15 cellular contexts compared by ENCODE assay signal in genomic region chr16:10923650-10924214, GRCh38. TPM values are rescaled to one million over a fixed set of nuclear protein-coding genes. Genes with fewer than 3 reads are reported as not detected.
DNase-seq lines count a peak whose midpoint lies in the region; ATAC-seq and TF ChIP-seq lines count a peak whose summit lies in the region.
"Had no signal": no experiment of that assay in that cellular context is flagged by ENCODE, and none has a peak within 500 bp of the region (broad histone marks: within the 10 kb centered on the region; RNA-seq: fewer than 3 reads in every experiment).

No MANE protein-coding gene starts in this region.

- no peaks in the 10 kb centered on the region for H3K9me3 ChIP-seq in ovary
- no peaks in the 10 kb centered on the region for H3K9me3 ChIP-seq in transverse colon
- H3K9me3 ChIP-seq: colonic mucosa had no signal

- no peaks in the 10 kb centered on the region for H3K9me3 Mint-ChIP-seq in activated B cell treated with CpG ODN at 0.5 μM for 24 hours
- no peaks in the 10 kb centered on the region for H3K9me3 Mint-ChIP-seq in stimulated activated naive CD8-positive, alpha-beta T cell treated with anti-CD3 and anti-CD28 coated beads, Interleukin-15, amount 100 ng/mL, for 72 hours
- H3K9me3 Mint-ChIP-seq: activated naive CD4-positive, alpha-beta T cell treated with anti-CD3 and anti-CD28 coated beads, Interleukin-2, amount 10 ng/mL, durations not matched to agents 7 days and 5 days had no signal

- peaks cover 36% of the 10 kb centered on the region for H3K4me1 Mint-ChIP-seq in activated B cell treated with CpG ODN at 0.5 μM for 24 hours
- peaks cover 2% of the 10 kb centered on the region for H3K4me1 Mint-ChIP-seq in stimulated activated naive CD8-positive, alpha-beta T cell treated with anti-CD3 and anti-CD28 coated beads, Interleukin-15, amount 100 ng/mL, for 72 hours

- intact Hi-C loops in activated B cell treated with CpG ODN at 0.5 μM for 24 hours (cut with micrococcal nuclease) (no loop called here), Right ventricle myocardium superior (cut with DNase I) (loop anchor here (2.0 to 5.0 kb wide), 2 partner anchors 181 to 406 kb away; partner anchors contain the start of gene NUBP1), ovary (cut with DNase I) (loop anchor here in 3 of 4 donors (10.0 kb wide), 2 partner anchors 159 to 409 kb away; no protein-coding TSS in a partner anchor), transverse colon (cut with DNase I; ENCODE audit: low total_unique reads) (loop anchor here (10.0 kb wide), 1 partner anchor 99 kb away; no protein-coding TSS in a partner anchor)

- 42 to 68% (median 47%) methylated on average over 14 of the region's 14 CpGs for WGBS in ovary, 3 donors
- 49 to 100% methylated on average over 1 to 14 of the region's 14 CpGs for WGBS in transverse colon (ENCODE audit: low coverage in 1 of 2), 2 donors

- H3K36me3 ChIP-seq in ovary (no peaks in the 10 kb centered on the region), transverse colon (peaks cover 0 to 21% (median 0%) of the 10 kb centered on the region in 4 donors)
- H3K36me3 ChIP-seq: colonic mucosa had no signal

- H3K27ac ChIP-seq in ovary: no peak overlapping the region
- H3K27ac ChIP-seq in transverse colon: peak overlapping the region in 2 of 4 donors; percentile 27 to 52
- H3K27ac ChIP-seq: colonic mucosa had no signal

- H3K27me3 ChIP-seq in ovary (no peaks in the 10 kb centered on the region), transverse colon (no peaks in the 10 kb centered on the region)
- H3K27me3 ChIP-seq: colonic mucosa had no signal

- CTCF ChIA-PET in activated B cell treated with CpG ODN at 0.5 μM for 24 hours (lab: Charles Lee): no interaction called here

- in situ Hi-C loops in transverse colon (cut with MboI; ENCODE audit: low pct_ligation_motif_present in 1 of 4, low pct_unique_long_range_greater_than_20kb in 1 of 4, low sequenced_read_pairs in 3 of 4): loop anchor here in 3 of 4 donors (10.0 to 25.0 kb wide), 4 partner anchors 161 to 411 kb away; partner anchors contain the start of gene NUBP1 (in 1 of the 3)

- POLR2A ChIA-PET in activated B cell treated with CpG ODN at 0.5 μM for 24 hours (lab: Charles Lee): interaction anchor here (1.0 to 2.4 kb wide), 5 partner anchors 9 to 180 kb away, joined by 3 to 8 read pairs (median 5); partner anchors contain the start of gene NUBP1

- ATAC-seq in activated B cell treated with CpG ODN at 0.5 μM for 24 hours (ENCODE audit: low read depth) (no peak), Right ventricle myocardium superior (ENCODE audit: poor library complexity) (peak; percentile 76)
- ATAC-seq in stimulated activated naive CD8-positive, alpha-beta T cell treated with anti-CD3 and anti-CD28 coated beads, Interleukin-15, amount 100 ng/mL, for 72 hours: no peak
- ATAC-seq: PC-3 had no signal

- TF ChIP-seq POLR2A in ovary (IDR thresholded peaks at IDR 0.05) (no peak), transverse colon (IDR thresholded peaks at IDR 0.05) (no peak)

- H3K4me1 ChIP-seq in ovary (ENCODE audit: insufficient read depth) (peaks cover 6% of the 10 kb centered on the region), transverse colon (peaks cover 0 to 11% (median 2%) of the 10 kb centered on the region in 4 donors)
- H3K4me1 ChIP-seq: colonic mucosa had no signal

- DNase-seq in activated B cell treated with CpG ODN at 0.5 μM for 24 hours (no peak), Right ventricle myocardium superior (peak; percentile 91), ovary (peak; percentile 41 to 68 (median 64)), transverse colon (peak; percentile 48), SHP77 treated with DMSO at 0.1 percent for 48 hours (lab: John Stamatoyannopoulos, UW) (no peak)
- DNase-seq in activated naive CD4-positive, alpha-beta T cell treated with Interleukin-2 at 50 U/mL for 16 hours: no peak
- DNase-seq in stimulated activated naive CD8-positive, alpha-beta T cell treated with anti-CD3 and anti-CD28 coated beads, Interleukin-15, amount 100 ng/mL, for 72 hours: no peak
- DNase-seq: activated CD8-positive, alpha-beta memory T cell treated with anti-CD3 and anti-CD28 coated beads for 24 hours; activated naive CD4-positive, alpha-beta T cell treated with anti-CD3 and anti-CD28 coated beads, Interleukin-2, amount 10 ng/mL, durations not matched to agents 7 days and 5 days; colonic mucosa; Kasumi-1; kidney; PC-3; stimulated activated CD4-positive, alpha-beta T cell treated with anti-CD3 and anti-CD28 coated beads, Interleukin-2, amount 100 ng/mL, for 24 hours; stimulated activated naive CD4-positive, alpha-beta T cell treated with Interleukin-2 at 50 U/mL for 16 hours had no signal

- TF ChIP-seq EP300 in ovary (IDR thresholded peaks at IDR 0.05): no peak
- TF ChIP-seq EP300 in transverse colon (IDR thresholded peaks at IDR 0.05; ENCODE audit: low read depth): no peak

- H3K27ac Mint-ChIP-seq in activated B cell treated with CpG ODN at 0.5 μM for 24 hours: peak overlapping the region; percentile 21
- H3K27ac Mint-ChIP-seq in stimulated activated naive CD8-positive, alpha-beta T cell treated with anti-CD3 and anti-CD28 coated beads, Interleukin-15, amount 100 ng/mL, for 72 hours: peak overlapping the region in 1 of 2 donors; percentile 69
- H3K27ac Mint-ChIP-seq: activated naive CD4-positive, alpha-beta T cell treated with anti-CD3 and anti-CD28 coated beads, Interleukin-2, amount 10 ng/mL, durations not matched to agents 7 days and 5 days had no signal

- TF ChIP-seq CTCF in activated B cell treated with CpG ODN at 0.5 μM for 24 hours (IDR thresholded peaks at IDR 0.05): no peak
- no peak for TF ChIP-seq CTCF in ovary (IDR thresholded peaks at IDR 0.05)
- no peak for TF ChIP-seq CTCF in transverse colon (IDR thresholded peaks at IDR 0.05)

- H3K36me3 Mint-ChIP-seq in activated B cell treated with CpG ODN at 0.5 μM for 24 hours (ENCODE audit: low read depth): peaks cover 84% of the 10 kb centered on the region

- H3K4me3 ChIP-seq in ovary: no peak overlapping the region
- no peak overlapping the region for H3K4me3 ChIP-seq in transverse colon
- H3K4me3 ChIP-seq: colonic mucosa had no signal

- no peak overlapping the region for H3K4me3 Mint-ChIP-seq in activated B cell treated with CpG ODN at 0.5 μM for 24 hours
- no peak overlapping the region for H3K4me3 Mint-ChIP-seq in stimulated activated naive CD8-positive, alpha-beta T cell treated with anti-CD3 and anti-CD28 coated beads, Interleukin-15, amount 100 ng/mL, for 72 hours
- H3K4me3 Mint-ChIP-seq: activated naive CD4-positive, alpha-beta T cell treated with anti-CD3 and anti-CD28 coated beads, Interleukin-2, amount 10 ng/mL, durations not matched to agents 7 days and 5 days had no signal

- H3K27me3 Mint-ChIP-seq in activated B cell treated with CpG ODN at 0.5 μM for 24 hours: no peaks in the 10 kb centered on the region
- no peaks in the 10 kb centered on the region for H3K27me3 Mint-ChIP-seq in stimulated activated naive CD8-positive, alpha-beta T cell treated with anti-CD3 and anti-CD28 coated beads, Interleukin-15, amount 100 ng/mL, for 72 hours
- H3K27me3 Mint-ChIP-seq: activated naive CD4-positive, alpha-beta T cell treated with anti-CD3 and anti-CD28 coated beads, Interleukin-2, amount 10 ng/mL, durations not matched to agents 7 days and 5 days had no signal

RNA-seq across cellular contexts. Expression of gene DEXI, which starts 18.5 kb away (rescaled TPM):
- 18.0 and 19.8 TPM in 2 replicates for total RNA-seq in activated B cell treated with CpG ODN at 0.5 μM for 24 hours
- total RNA-seq in Right ventricle myocardium superior: 112 TPM
- total RNA-seq in ovary: 10 to 100 TPM; 26.5 to 73.4 (median 49.7) TPM
- 10 to 100 TPM; 31.3 to 43.6 TPM for polyA plus RNA-seq in ovary
- 10 to 100 TPM; 36.2 to 76.4 (median 56.0) TPM for total RNA-seq in transverse colon

RNA-seq across cellular contexts. Expression of gene CLEC16A, which starts 20.6 kb away (rescaled TPM):
- total RNA-seq in activated B cell treated with CpG ODN at 0.5 μM for 24 hours (53.4 and 57.6 TPM in 2 replicates), Right ventricle myocardium superior (20.9 TPM), ovary (10 to 100 TPM; 13.8 to 28.1 (median 18.1) TPM), transverse colon (100 to 1,000 TPM in 2 of 4 donors, 10 to 100 TPM in 2; 38.2 to 153 (median 92.7) TPM)
- 10 to 100 TPM in 1 of 2 donors, 1 to 10 TPM in 1; 6.4 to 13.0 TPM for polyA plus RNA-seq in ovary

RNA-seq across cellular contexts. Expression of gene CIITA, which starts 46.7 kb away (rescaled TPM):
- total RNA-seq in activated B cell treated with CpG ODN at 0.5 μM for 24 hours (332 and 401 TPM in 2 replicates), Right ventricle myocardium superior (7.9 TPM), ovary (10 to 100 TPM in 3 of 7 donors, 1 to 10 TPM in 4; 2.9 to 19.9 (median 7.2) TPM), transverse colon (10 to 100 TPM in 2 of 4 donors, 1 to 10 TPM in 2; 1.2 to 26.9 (median 13.9) TPM)
- 10 to 100 TPM in 1 of 2 donors, 1 to 10 TPM in 1; 3.8 to 17.8 TPM for polyA plus RNA-seq in ovary
- total RNA-seq: PC-3 had no signal

Comparison
In these comparisons a context has a peak if more than half of its experiments do, and no peak if none do; other contexts are left out.
1. DNase-seq: peak in Right ventricle myocardium superior (single experiment), ovary (5 of 5) and transverse colon (single experiment); none in activated B cell treated with CpG ODN at 0.5 μM for 24 hours (single experiment), activated naive CD4-positive, alpha-beta T cell treated with Interleukin-2 at 50 U/mL for 16 hours (single experiment), SHP77 treated with DMSO at 0.1 percent for 48 hours (single experiment) and stimulated activated naive CD8-positive, alpha-beta T cell treated with anti-CD3 and anti-CD28 coated beads, Interleukin-15, amount 100 ng/mL, for 72 hours (0 of 2).
2. RNA of gene CIITA, which starts 46.7 kb away (total RNA-seq): 332 to 401 TPM in activated B cell treated with CpG ODN at 0.5 μM for 24 hours; 1.2 to 26.9 TPM in transverse colon, 7.9 TPM in Right ventricle myocardium superior (single experiment) and 2.9 to 19.9 TPM in ovary; every median in the first group is over 10 times any median in the second.